In genomic region chr17:75941442-75941819, GRCh38 we compare ENCODE assay signal across 8 cellular contexts. TPM values are rescaled to one million over a fixed set of nuclear protein-coding genes. Genes with fewer than 3 reads are reported as not detected.
DNase-seq lines count a peak whose midpoint lies in the region; ATAC-seq and TF ChIP-seq lines count a peak whose summit lies in the region.

No MANE protein-coding gene starts in this region.

- TF ChIP-seq CTCF in GM12875 (IDR thresholded peaks at IDR 0.05; ENCODE audit: borderline replicate concordance, insufficient read depth, low read depth, low read length): no peak
- TF ChIP-seq CTCF in fibroblast of villous mesenchyme (IDR thresholded peaks at IDR 0.05; ENCODE audit: insufficient read depth, low read depth, low read length): no peak
- TF ChIP-seq CTCF in gastrocnemius medialis (IDR thresholded peaks at IDR 0.05 in 4 of 5, conservative IDR thresholded peaks at IDR 0.05 in 1 of 5): no peak

- H3K9me3 ChIP-seq in SK-N-MC (ENCODE audit: low read depth, low read length) (no peaks in the 10 kb centered on the region), gastrocnemius medialis (no peaks in the 10 kb centered on the region)

- no peaks in the 10 kb centered on the region for H3K27me3 ChIP-seq in gastrocnemius medialis

- ATAC-seq in gastrocnemius medialis: no peak
- ATAC-seq in HG03135 (IDR thresholded peaks at IDR 0.05; ENCODE audit: unreplicated experiment): no peak
- ATAC-seq in GM19463 (IDR thresholded peaks at IDR 0.05; ENCODE audit: unreplicated experiment): no peak

- H3K9ac ChIP-seq in SK-N-MC (ENCODE audit: insufficient read length): peak overlapping the region; percentile 54

- DNase-seq in SK-N-MC (ENCODE audit: low read depth, low spot score) (no peak), fibroblast of villous mesenchyme (ENCODE audit: low read depth) (no peak), gastrocnemius medialis (peak in 1 of 2 donors; percentile 18), SKM-1 (lab: John Stamatoyannopoulos, UW; ENCODE audit: unreplicated experiment) (no peak)
- no peak for DNase-seq in activated CD8-positive, alpha-beta memory T cell treated with anti-CD3 and anti-CD28 coated beads, Interleukin-2, amount 50 U/mL, for 4 hours

- H3K36me3 ChIP-seq in SK-N-MC (ENCODE audit: insufficient read depth, low read length): peaks cover 9% of the 10 kb centered on the region
- peaks cover 0 to 7% of the 10 kb centered on the region in 2 donors for H3K36me3 ChIP-seq in gastrocnemius medialis

- H3K27ac ChIP-seq in SK-N-MC (0 out of 2 replicates have a peak overlapping the region, but pooled peaks have one; percentile 16), gastrocnemius medialis (peak overlapping the region; percentile 35 to 86 (median 54))

- TF ChIP-seq POLR2A in gastrocnemius medialis (IDR thresholded peaks at IDR 0.05): no peak

- in situ Hi-C loops in gastrocnemius medialis (cut with MboI; ENCODE audit: low sequenced_read_pairs in 4 of 4): no loop called here

- intact Hi-C loops in gastrocnemius medialis (cut with DNase I; ENCODE audit: low total_unique reads): loop anchor here (1.0 to 2.0 kb wide), 2 partner anchors 36 to 37 kb away; partner anchors contain the start of genes ACOX1 and TEN1

- peaks cover 11 to 35% of the 10 kb centered on the region in 2 donors for H3K4me1 ChIP-seq in gastrocnemius medialis

- H3K4me3 ChIP-seq in GM12875 (ENCODE audit: low read depth, low read length) (peak overlapping the region; percentile 74), SK-N-MC (peak overlapping the region; percentile 94), fibroblast of villous mesenchyme (ENCODE audit: low read depth, low read length) (peak overlapping the region; percentile 40), gastrocnemius medialis (peak overlapping the region; percentile 72 to 99 (median 86))

RNA-seq across cellular contexts. Expression of gene FBF1, which starts 0.6 kb away (rescaled TPM):
- total RNA-seq in fibroblast of villous mesenchyme: 15.5 and 16.0 TPM in 2 replicates
- 1 to 10 TPM; 2.5 to 6.4 (median 5.8) TPM for total RNA-seq in gastrocnemius medialis

RNA-seq across cellular contexts. Expression of gene MRPL38, which starts 36.7 kb away (rescaled TPM):
- 33.7 and 45.1 TPM in 2 replicates for total RNA-seq in fibroblast of villous mesenchyme
- 10 to 100 TPM; 29.9 to 86.7 (median 53.1) TPM for total RNA-seq in gastrocnemius medialis

RNA-seq across cellular contexts. Expression of gene ACOX1, which starts 37.5 kb away (rescaled TPM):
- total RNA-seq in fibroblast of villous mesenchyme (64.4 and 79.9 TPM in 2 replicates), gastrocnemius medialis (10 to 100 TPM; 64.8 to 96.6 (median 80.7) TPM)

RNA-seq across cellular contexts. Expression of gene TEN1, which starts 37.6 kb away (rescaled TPM):
- 16.8 and 24.2 TPM in 2 replicates for total RNA-seq in fibroblast of villous mesenchyme
- 1 to 10 TPM; 4.2 to 9.2 (median 6.8) TPM for total RNA-seq in gastrocnemius medialis

RNA-seq across cellular contexts. Expression of gene TRIM65, which starts 44.7 kb away (rescaled TPM):
- 21.9 and 22.5 TPM in 2 replicates for total RNA-seq in fibroblast of villous mesenchyme
- 10 to 100 TPM; 16.5 to 26.1 (median 22.3) TPM for total RNA-seq in gastrocnemius medialis

Comparison
In these comparisons a context has a peak if more than half of its experiments do, and no peak if none do; other contexts are left out.
1. H3K4me3 ChIP-seq: peak in every context shown above with its lines; median percentile 94 in SK-N-MC; 86 in gastrocnemius medialis; 74 in GM12875; 40 in fibroblast of villous mesenchyme.